In genomic region chr1:24387636-24388035, GRCh38 we compare ENCODE assay signal across 17 cellular contexts. TPM values are rescaled to one million over a fixed set of nuclear protein-coding genes. Genes with fewer than 3 reads are reported as not detected.
A peak's percentile ranks its signal among the peaks of the same experiment; 100 is the strongest.
DNase-seq lines count a peak whose midpoint lies in the region; ATAC-seq, FAIRE-seq and TF ChIP-seq lines count a peak whose summit lies in the region.
"Had no signal": no experiment of that assay in that cellular context is flagged by ENCODE, and none has a peak within 500 bp of the region (broad histone marks: within the 10 kb centered on the region; RNA-seq: fewer than 3 reads in every experiment).

No MANE protein-coding gene starts in this region.

- H3K4me3 Mint-ChIP-seq in activated CD8-positive, alpha-beta T cell treated with anti-CD3 and anti-CD28 coated beads, Interleukin-2, amount 10 ng/mL, durations not matched to agents 7 days and 5 days: no peak overlapping the region
- no peak overlapping the region for H3K4me3 Mint-ChIP-seq in activated CD8-positive, alpha-beta T cell treated with anti-CD3 and anti-CD28 coated beads for 36 hours
- H3K4me3 Mint-ChIP-seq: CD4-positive, alpha-beta T cell; GM23338 had no signal

- peak; percentile 13 for DNase-seq in activated CD8-positive, alpha-beta T cell treated with anti-CD3 and anti-CD28 coated beads, Interleukin-2, amount 10 ng/mL, durations not matched to agents 7 days and 5 days
- no peak for DNase-seq in activated CD8-positive, alpha-beta T cell treated with anti-CD3 and anti-CD28 coated beads for 36 hours
- no peak for DNase-seq in RWPE1 (ENCODE audit: low spot score)
- DNase-seq in right lobe of liver: peak in 1 of 3 donors; percentile 44
- no peak for DNase-seq in NCI-H128 (lab: John Stamatoyannopoulos, UW; ENCODE audit: unreplicated experiment)
- DNase-seq in hypothalamus (lab: John Stamatoyannopoulos, UW): no peak
- DNase-seq in small intestine: no peak
- DNase-seq: 8988T; ACHN; CD4-positive, alpha-beta T cell; DMS79; H7 had no signal

- ATAC-seq in activated CD8-positive, alpha-beta T cell treated with anti-CD3 and anti-CD28 coated beads, Interleukin-2, amount 10 ng/mL, durations not matched to agents 7 days and 5 days: no peak
- ATAC-seq in activated CD8-positive, alpha-beta T cell treated with anti-CD3 and anti-CD28 coated beads for 36 hours: no peak
- peak; percentile 6 to 44 (median 23) for ATAC-seq in right lobe of liver
- ATAC-seq: GM12878, GM23338 had no signal

- H3K36me3 Mint-ChIP-seq in activated CD8-positive, alpha-beta T cell treated with anti-CD3 and anti-CD28 coated beads, Interleukin-2, amount 10 ng/mL, durations not matched to agents 7 days and 5 days (ENCODE audit: low read depth): peaks cover 6% of the 10 kb centered on the region
- peaks cover 5% of the 10 kb centered on the region for H3K36me3 Mint-ChIP-seq in activated CD8-positive, alpha-beta T cell treated with anti-CD3 and anti-CD28 coated beads for 36 hours (ENCODE audit: low read depth)

- H3K9me3 Mint-ChIP-seq in activated CD8-positive, alpha-beta T cell treated with anti-CD3 and anti-CD28 coated beads, Interleukin-2, amount 10 ng/mL, durations not matched to agents 7 days and 5 days (ENCODE audit: insufficient read depth): no peaks in the 10 kb centered on the region
- H3K9me3 Mint-ChIP-seq in activated CD8-positive, alpha-beta T cell treated with anti-CD3 and anti-CD28 coated beads for 36 hours: no peaks in the 10 kb centered on the region
- H3K9me3 Mint-ChIP-seq: CD4-positive, alpha-beta T cell; GM23338 had no signal

- H3K9me3 ChIP-seq in right lobe of liver (no peaks in the 10 kb centered on the region), small intestine (ENCODE audit: control insufficient read depth, low read depth) (no peaks in the 10 kb centered on the region)
- H3K9me3 ChIP-seq: BLaER1 treated with 17β-estradiol and CSF1 and Interleukin-3, amounts not matched to agents 10 nM and 100 nM had no signal

- H3K27me3 Mint-ChIP-seq in activated CD8-positive, alpha-beta T cell treated with anti-CD3 and anti-CD28 coated beads, Interleukin-2, amount 10 ng/mL, durations not matched to agents 7 days and 5 days (ENCODE audit: low read depth): no peaks in the 10 kb centered on the region
- H3K27me3 Mint-ChIP-seq in activated CD8-positive, alpha-beta T cell treated with anti-CD3 and anti-CD28 coated beads for 36 hours: no peaks in the 10 kb centered on the region
- H3K27me3 Mint-ChIP-seq: CD4-positive, alpha-beta T cell had no signal

- H3K27ac ChIP-seq in C4-2B (peak overlapping the region; percentile 10; the same call in 1 of the 2 replicates), RWPE1 (0 out of 2 replicates have a peak overlapping the region, but pooled peaks have one; percentile 4), right lobe of liver (peak overlapping the region in 2 of 3 donors; percentile 22 to 60), small intestine (ENCODE audit: low read depth in 1 of 2, low read length in 1 of 2) (no peak overlapping the region)
- H3K27ac ChIP-seq: BLaER1 treated with 17β-estradiol and CSF1 and Interleukin-3, amounts not matched to agents 10 nM and 100 nM had no signal

- intact Hi-C loops in activated CD8-positive, alpha-beta T cell treated with anti-CD3 and anti-CD28 coated beads for 36 hours (cut with micrococcal nuclease): no loop called here
- intact Hi-C loops in right lobe of liver (cut with DNase I): no loop called here

- no peak for TF ChIP-seq CTCF in activated CD8-positive, alpha-beta T cell treated with anti-CD3 and anti-CD28 coated beads for 36 hours (IDR thresholded peaks at IDR 0.05)
- TF ChIP-seq CTCF in C4-2B (conservative IDR thresholded peaks at IDR 0.05): no peak
- TF ChIP-seq CTCF in RWPE1 (conservative IDR thresholded peaks at IDR 0.05; ENCODE audit: low read depth): no peak
- TF ChIP-seq CTCF in right lobe of liver (IDR thresholded peaks at IDR 0.05): no peak

- H3K4me3 ChIP-seq in right lobe of liver: no peak overlapping the region
- H3K4me3 ChIP-seq in small intestine (ENCODE audit: low read depth in 1 of 2, low read length in 2 of 2): no peak overlapping the region
- H3K4me3 ChIP-seq: BLaER1 treated with 17β-estradiol and CSF1 and Interleukin-3, amounts not matched to agents 10 nM and 100 nM; GM12878; GM23338 had no signal

- 40% methylated on average over 1 of the region's 1 CpG for WGBS in right lobe of liver (ENCODE audit: insufficient coverage, low coverage, low lambda C conversion rate, missing lambda C conversion rate)
- WGBS in small intestine, 3 donors: 13 to 70% (median 32%) methylated on average over 1 of the region's 1 CpG

- H3K4me1 ChIP-seq in right lobe of liver (peaks cover 0 to 45% (median 20%) of the 10 kb centered on the region in 4 donors), small intestine (ENCODE audit: control insufficient read depth in 2 of 2, insufficient read depth in 1 of 2, low read depth in 1 of 2, low read length in 1 of 2) (peaks cover 0 to 9% of the 10 kb centered on the region in 2 donors)

- H3K27ac Mint-ChIP-seq in activated CD8-positive, alpha-beta T cell treated with anti-CD3 and anti-CD28 coated beads, Interleukin-2, amount 10 ng/mL, durations not matched to agents 7 days and 5 days: no peak overlapping the region
- no peak overlapping the region for H3K27ac Mint-ChIP-seq in activated CD8-positive, alpha-beta T cell treated with anti-CD3 and anti-CD28 coated beads for 36 hours
- H3K27ac Mint-ChIP-seq: CD4-positive, alpha-beta T cell; GM23338 had no signal

- FAIRE-seq in small intestine (lab: Jason Lieb, UNC): no peak
- FAIRE-seq: GM12878, GM18507 had no signal

- TF ChIP-seq POLR2A in right lobe of liver (IDR thresholded peaks at IDR 0.05): no peak

- POLR2A ChIA-PET in activated CD8-positive, alpha-beta T cell treated with anti-CD3 and anti-CD28 coated beads, Interleukin-2, amount 10 ng/mL, durations not matched to agents 7 days and 5 days (lab: Charles Lee): no interaction called here
- POLR2A ChIA-PET in activated CD8-positive, alpha-beta T cell treated with anti-CD3 and anti-CD28 coated beads for 36 hours (lab: Charles Lee): interaction anchor here (1.2 kb wide), 1 partner anchor 184 kb away, joined by 3 read pairs; no protein-coding TSS in a partner anchor
- POLR2A ChIA-PET in RWPE1 (lab: Yijun Ruan, JAX; ENCODE audit: low non-redundant PET): no interaction called here

- H3K27me3 ChIP-seq in right lobe of liver: no peaks in the 10 kb centered on the region
- no peaks in the 10 kb centered on the region for H3K27me3 ChIP-seq in small intestine (ENCODE audit: control insufficient read depth in 2 of 2, insufficient read depth in 2 of 2, low read length in 2 of 2)

- H3K36me3 ChIP-seq in right lobe of liver: no peaks in the 10 kb centered on the region
- no peaks in the 10 kb centered on the region for H3K36me3 ChIP-seq in small intestine (ENCODE audit: control insufficient read depth in 2 of 2, insufficient read depth in 2 of 2, low read length in 2 of 2)
- H3K36me3 ChIP-seq: BLaER1 treated with 17β-estradiol and CSF1 and Interleukin-3, amounts not matched to agents 10 nM and 100 nM had no signal

- CTCF ChIA-PET in activated CD8-positive, alpha-beta T cell treated with anti-CD3 and anti-CD28 coated beads, Interleukin-2, amount 10 ng/mL, durations not matched to agents 7 days and 5 days (lab: Charles Lee): interaction anchor here (0.8 to 10.1 kb wide), 3 partner anchors 28 to 237 kb away, joined by 3 to 162 read pairs (median 4); partner anchors contain the start of gene NIPAL3
- CTCF ChIA-PET in activated CD8-positive, alpha-beta T cell treated with anti-CD3 and anti-CD28 coated beads for 36 hours (lab: Charles Lee): interaction anchor here (1.0 to 6.0 kb wide), 4 partner anchors 183 to 199 kb away, joined by 4 to 137 read pairs (median 24); no protein-coding TSS in a partner anchor
- CTCF ChIA-PET in RWPE1 (lab: Yijun Ruan, JAX): interaction anchor here (1.0 to 1.5 kb wide), 2 partner anchors 186 to 237 kb away, joined by 3 to 4 read pairs; no protein-coding TSS in a partner anchor

- H3K4me1 Mint-ChIP-seq in activated CD8-positive, alpha-beta T cell treated with anti-CD3 and anti-CD28 coated beads, Interleukin-2, amount 10 ng/mL, durations not matched to agents 7 days and 5 days (ENCODE audit: low read depth): peaks cover 42% of the 10 kb centered on the region
- H3K4me1 Mint-ChIP-seq in activated CD8-positive, alpha-beta T cell treated with anti-CD3 and anti-CD28 coated beads for 36 hours (ENCODE audit: low read depth): peaks cover 46% of the 10 kb centered on the region

RNA-seq across cellular contexts. Expression of gene STPG1, which starts 25.9 kb away (rescaled TPM):
- total RNA-seq in activated CD8-positive, alpha-beta T cell treated with anti-CD3 and anti-CD28 coated beads, Interleukin-2, amount 10 ng/mL, durations not matched to agents 7 days and 5 days: 1 to 10 TPM; 8.0 to 9.9 TPM
- 1 to 10 TPM; 5.6 to 6.3 TPM for total RNA-seq in activated CD8-positive, alpha-beta T cell treated with anti-CD3 and anti-CD28 coated beads for 36 hours
- 1 to 10 TPM; 1.0 to 3.6 (median 1.7) TPM for total RNA-seq in right lobe of liver
- 10 to 100 TPM in 1 of 3 donors, 1 to 10 TPM in 2; 6.5 to 10.3 (median 6.5) TPM for polyA plus RNA-seq in small intestine

RNA-seq across cellular contexts. Expression of gene NIPAL3, which starts 28.0 kb away (rescaled TPM):
- total RNA-seq in activated CD8-positive, alpha-beta T cell treated with anti-CD3 and anti-CD28 coated beads, Interleukin-2, amount 10 ng/mL, durations not matched to agents 7 days and 5 days: 10 to 100 TPM; 43.4 to 46.9 TPM
- 10 to 100 TPM; 33.2 to 33.3 TPM for total RNA-seq in activated CD8-positive, alpha-beta T cell treated with anti-CD3 and anti-CD28 coated beads for 36 hours
- total RNA-seq in right lobe of liver: 1 to 10 TPM; 3.4 to 9.2 (median 6.0) TPM
- polyA plus RNA-seq in small intestine: 10 to 100 TPM in 2 of 3 donors, 1 to 10 TPM in 1; 4.9 to 15.9 (median 10.7) TPM

Comparison
In these comparisons a context has a peak if more than half of its experiments do, and no peak if none do; other contexts are left out.
1. ATAC-seq: peak in right lobe of liver (4 of 4); none in activated CD8-positive, alpha-beta T cell treated with anti-CD3 and anti-CD28 coated beads, Interleukin-2, amount 10 ng/mL, durations not matched to agents 7 days and 5 days (single experiment) and activated CD8-positive, alpha-beta T cell treated with anti-CD3 and anti-CD28 coated beads for 36 hours (single experiment).
2. H3K27ac ChIP-seq: peak in C4-2B (single experiment), RWPE1 (single experiment) and right lobe of liver (2 of 3); none in small intestine (0 of 2).